In genomic region chr17:81911277-81911961, GRCh38 we compare ENCODE assay signal across 8 cellular contexts. TPM values are rescaled to one million over a fixed set of nuclear protein-coding genes. Genes with fewer than 3 reads are reported as not detected.
DNase-seq lines count a peak whose midpoint lies in the region; ATAC-seq and TF ChIP-seq lines count a peak whose summit lies in the region.

Gene PCYT2, minus strand, starts transcription at chr17:81911399. Its CDS starts 44 bp downstream, at chr17:81911355.

- H3K36me3 ChIP-seq in IMR-90 (ENCODE audit: control insufficient read depth, insufficient read depth, low read length) (peaks cover 50% of the 10 kb centered on the region), OCI-LY1 (ENCODE audit: insufficient read depth, low read length) (peaks cover 67% of the 10 kb centered on the region)

- TF ChIP-seq CTCF in IMR-90 (conservative IDR thresholded peaks at IDR 0.05; ENCODE audit: low read depth, low read length) (no peak), OCI-LY1 (IDR thresholded peaks at IDR 0.05; ENCODE audit: low read length) (peak; percentile 35; the same call in 1 of the 2 replicates)

- peaks cover 5% of the 10 kb centered on the region for H3K4me1 ChIP-seq in IMR-90 (ENCODE audit: control insufficient read depth, insufficient read depth, low read length)
- peaks cover 20% of the 10 kb centered on the region for H3K4me1 ChIP-seq in OCI-LY1 (ENCODE audit: insufficient read depth, low read length, severe bottlenecking)
- peaks cover 24% of the 10 kb centered on the region for H3K4me1 ChIP-seq in mononuclear cell (ENCODE audit: insufficient read depth, low read length)

- no peak within 1 kb of the TSS for H3K18ac ChIP-seq in IMR-90 (ENCODE audit: low read depth, low read length)

- no peak within 1 kb of the TSS for H2AK5ac ChIP-seq in IMR-90 (ENCODE audit: low read depth, low read length)

- peak within 1 kb of the TSS; percentile 58; the same call in 1 of the 2 replicates for H3K23ac ChIP-seq in IMR-90 (ENCODE audit: low read depth, low read length)

- TF ChIP-seq POLR2A in IMR-90 (IDR thresholded peaks at IDR 0.05; ENCODE audit: low read depth, low read length): no peak

- H2BK5ac ChIP-seq in IMR-90 (ENCODE audit: low read depth, low read length, poor library complexity, severe bottlenecking): no peak within 1 kb of the TSS

- peak within 1 kb of the TSS; percentile 11; the same call in 1 of the 2 replicates for H3K4ac ChIP-seq in IMR-90 (ENCODE audit: low read depth, low read length)

- H3K9me2 ChIP-seq in OCI-LY1 (ENCODE audit: low read depth, low read length): no peaks in the 10 kb centered on the region

- no peak within 1 kb of the TSS for H2BK120ac ChIP-seq in IMR-90 (ENCODE audit: low read depth, low read length)

- no peak for TF ChIP-seq RAD21 in IMR-90 (IDR thresholded peaks at IDR 0.05; ENCODE audit: low read length)

- H4K91ac ChIP-seq in IMR-90 (ENCODE audit: insufficient read depth, low read depth, low read length): no peak within 1 kb of the TSS

- H2BK15ac ChIP-seq in IMR-90 (ENCODE audit: low read depth, low read length): no peak within 1 kb of the TSS

- peaks cover 11% of the 10 kb centered on the region; the same call in 1 of the 2 replicates for H3K9me1 ChIP-seq in IMR-90 (ENCODE audit: insufficient read depth, low read length)

- no peak within 1 kb of the TSS for H4K8ac ChIP-seq in IMR-90 (ENCODE audit: low read depth in 2 of 2, low read length in 2 of 2)

- H3K27ac ChIP-seq in IMR-90 (ENCODE audit: insufficient read depth, low read length) (peak within 1 kb of the TSS; percentile 4; the same call in 1 of the 2 replicates), OCI-LY1 (ENCODE audit: low read depth, low read length, poor library complexity, severe bottlenecking) (peak within 1 kb of the TSS; percentile 1)

- H3F3A ChIP-seq in OCI-LY1 (ENCODE audit: insufficient read depth, low read length): no peaks in the 10 kb centered on the region

- DNase-seq in COLO668 (lab: John Stamatoyannopoulos, UW; ENCODE audit: unreplicated experiment) (peak; percentile 93), IMR-90 (peak; percentile 73), activated T-cell treated with anti-CD3 and anti-CD28 coated beads for 1 hour (ENCODE audit: low read depth) (peak; percentile 93), epidermal melanocyte (ENCODE audit: insufficient read length, low spot score) (peak; percentile 100)
- peak; percentile 86 to 88 for DNase-seq in stimulated activated CD8-positive, alpha-beta memory T cell treated with anti-CD3 and anti-CD28 coated beads, Interleukin-4, amount 100 ng/mL, for 1 hour (ENCODE audit: low read depth in 2 of 2, low spot score in 1 of 2)

- no peak within 1 kb of the TSS; the same call in 1 of the 2 replicates for H3K56ac ChIP-seq in IMR-90 (ENCODE audit: extremely low read depth, insufficient read depth, low read length)

- no peak within 1 kb of the TSS for H2BK20ac ChIP-seq in IMR-90 (ENCODE audit: low read depth, low read length)

- H4K20me1 ChIP-seq in IMR-90 (ENCODE audit: insufficient read depth, low read length) (peaks cover 31% of the 10 kb centered on the region), OCI-LY1 (ENCODE audit: insufficient read depth, low read length) (no peaks in the 10 kb centered on the region)

- H3K4me2 ChIP-seq in IMR-90 (ENCODE audit: low read depth, low read length) (peak within 1 kb of the TSS; percentile 65), OCI-LY1 (ENCODE audit: low read length) (peak within 1 kb of the TSS; percentile 96)

- CTCF ChIA-PET in IMR-90 (lab: Yijun Ruan, JAX): no interaction called here

- H3K9me3 ChIP-seq in IMR-90 (ENCODE audit: control insufficient read depth, insufficient read depth, low read length) (no peaks in the 10 kb centered on the region), OCI-LY1 (ENCODE audit: low read length) (no peaks in the 10 kb centered on the region), mononuclear cell (ENCODE audit: low read depth, low read length) (no peaks in the 10 kb centered on the region)

- H2AFZ ChIP-seq in IMR-90 (replicated peaks; ENCODE audit: low read length, poor library complexity) (peak within 1 kb of the TSS; percentile 89), OCI-LY1 (ENCODE audit: low read length) (no peak within 1 kb of the TSS)

- H3K79me1 ChIP-seq in IMR-90 (ENCODE audit: low read depth in 1 of 2, low read length in 2 of 2): peaks cover 9 to 44% of the 10 kb centered on the region in 2 experiments; a peak in 3 of 4 replicates

- H2AK9ac ChIP-seq in IMR-90 (replicated peaks; ENCODE audit: low read depth, low read length, poor library complexity): peak within 1 kb of the TSS; percentile 93

- intact Hi-C loops in IMR-90 (cut with micrococcal nuclease): no loop called here

- H4K5ac ChIP-seq in IMR-90 (ENCODE audit: low read depth, low read length): no peak within 1 kb of the TSS

- H3K14ac ChIP-seq in IMR-90 (replicated peaks; ENCODE audit: low read depth, low read length): 0 out of 2 replicates have a peak within 1 kb of the TSS, but pooled peaks have one; percentile 33

- H3K79me2 ChIP-seq in OCI-LY1 (ENCODE audit: insufficient read depth, low read length): no peaks in the 10 kb centered on the region

- in situ Hi-C loops in IMR-90 (cut with MboI; ENCODE audit: low sequenced_read_pairs): no loop called here

- ATAC-seq in GM21390 (IDR thresholded peaks at IDR 0.05; ENCODE audit: unreplicated experiment): peak; percentile 67
- peak; percentile 95 for ATAC-seq in IMR-90 (ENCODE audit: low read depth)

- no TSS peak for BruUV-seq in IMR-90 (replicated peaks; lab: Mats Ljungman, UMichigan)

- peak within 1 kb of the TSS; percentile 90 for H3K4me3 ChIP-seq in IMR-90 (ENCODE audit: insufficient read depth, low read depth, low read length)
- peak within 1 kb of the TSS; percentile 79 for H3K4me3 ChIP-seq in OCI-LY1 (ENCODE audit: low read depth, low read length, poor library complexity, severe bottlenecking)
- H3K4me3 ChIP-seq in mononuclear cell (ENCODE audit: low read length): peak within 1 kb of the TSS; percentile 50

- POLR2A ChIA-PET in IMR-90 (lab: Charles Lee; ENCODE audit: unreplicated experiment): no interaction called here

- WGBS in IMR-90 (ENCODE audit: extremely low coverage in 2 of 2, insufficient read length in 1 of 2), 2 experiments: 26% methylated on average over 10 of the region's 84 CpGs; no CpG with 5 or more reads in 1 of the 2 experiments

- H3K27me3 ChIP-seq in IMR-90 (ENCODE audit: control insufficient read depth, insufficient read depth, low read length) (no peaks in the 10 kb centered on the region), OCI-LY1 (ENCODE audit: insufficient read depth, low read length) (no peaks in the 10 kb centered on the region), mononuclear cell (ENCODE audit: insufficient read depth, low read length) (no peaks in the 10 kb centered on the region)

- dilution Hi-C loops in IMR-90 (cut with HindIII; ENCODE audit: low sequenced_read_pairs, unreplicated experiment): no loop called here

- H3K9ac ChIP-seq in IMR-90 (ENCODE audit: low read depth, low read length) (peak within 1 kb of the TSS; percentile 55), OCI-LY1 (ENCODE audit: low read length) (peak within 1 kb of the TSS; percentile 74)

TF ChIP-seq in IMR-90, 13 proteins besides CTCF, POLR2A, EP300 and RAD21:
- TF ChIP-seq BHLHE40 (IDR thresholded peaks at IDR 0.05; ENCODE audit: low read depth, low read length): peak; percentile 50; the same call in 1 of the 2 replicates
- TF ChIP-seq CEBPB (IDR thresholded peaks at IDR 0.05; ENCODE audit: low read depth, low read length): no peak
- no peak for TF ChIP-seq FOS (IDR thresholded peaks at IDR 0.05; ENCODE audit: low read depth, low read length)
- TF ChIP-seq RFX5 (IDR thresholded peaks at IDR 0.05; ENCODE audit: low read depth, low read length): no peak
- peak; percentile 72; the same call in 1 of the 2 replicates for TF ChIP-seq MAZ (IDR thresholded peaks at IDR 0.05; ENCODE audit: borderline replicate concordance, low read depth, low read length)
- TF ChIP-seq MXI1 (IDR thresholded peaks at IDR 0.05; ENCODE audit: borderline replicate concordance, low read depth, low read length): 0 out of 2 replicates have a peak, but pooled peaks have one; percentile 62
- no peak for TF ChIP-seq CHD1 (IDR thresholded peaks at IDR 0.05; ENCODE audit: low read depth, low read length)
- peak; percentile 75 for TF ChIP-seq USF2 (IDR thresholded peaks at IDR 0.05; ENCODE audit: low read depth, low read length)
- TF ChIP-seq RCOR1 (IDR thresholded peaks at IDR 0.05; ENCODE audit: insufficient replicate concordance, low read length): no peak
- no peak for TF ChIP-seq MAFK (IDR thresholded peaks at IDR 0.05; ENCODE audit: low read depth, low read length)
- TF ChIP-seq ELK1 (IDR thresholded peaks at IDR 0.05; ENCODE audit: borderline replicate concordance, low read depth, low read length): no peak
- TF ChIP-seq NFE2L2 (IDR thresholded peaks at IDR 0.05; ENCODE audit: low read depth, low read length): no peak

RNA-seq across cellular contexts. Expression of gene PCYT2, which starts in this region (rescaled TPM):
- total RNA-seq in IMR-90 (2012; rRNA removed) (31.9 and 37.3 TPM in 2 replicates), mononuclear cell (10.6 TPM)
- 38.5 and 43.0 TPM in 2 replicates for polyA plus RNA-seq in IMR-90 (2012; rRNA removed)
- 21.7 and 31.1 TPM in 2 replicates for polyA plus RNA-seq in IMR-90 (2012; cell fraction: cytosol; rRNA removed)
- 47.8 and 104 TPM in 2 replicates for polyA plus RNA-seq in IMR-90 (2012; cell fraction: nucleus; rRNA removed; ENCODE audit: low replicate concordance)

Comparison
In these comparisons a context has a peak if more than half of its experiments do, and no peak if none do; other contexts are left out.
1. Peak in every context shown above with its lines: DNase-seq, ATAC-seq, H3K4me3 ChIP-seq and H3K27ac ChIP-seq.